Comparison of ENCODE assay signal across 20 cellular contexts in genomic region chr5:128962211-128962610, GRCh38. TPM values are rescaled to one million over a fixed set of nuclear protein-coding genes. Genes with fewer than 3 reads are reported as not detected.
DNase-seq lines count a peak whose midpoint lies in the region; ATAC-seq and TF ChIP-seq lines count a peak whose summit lies in the region.
"Had no signal": no experiment of that assay in that cellular context is flagged by ENCODE, and none has a peak within 500 bp of the region (broad histone marks: within the 10 kb centered on the region; RNA-seq: fewer than 3 reads in every experiment).

No MANE protein-coding gene starts in this region.

- H3K27me3 ChIP-seq in endodermal cell (ENCODE audit: control insufficient read depth, insufficient read depth, low read length, poor library complexity, severe bottlenecking) (peaks cover 29% of the 10 kb centered on the region), neural progenitor cell (peaks cover 41% of the 10 kb centered on the region)
- H3K27me3 ChIP-seq: BLaER1 had no signal

- H3K9ac ChIP-seq in endodermal cell (ENCODE audit: extremely low read depth, low read length, poor library complexity, severe bottlenecking) (no peak overlapping the region), neural progenitor cell (no peak overlapping the region)
- H3K9ac ChIP-seq: BLaER1 had no signal

- peaks cover 3% of the 10 kb centered on the region for H3K4me1 ChIP-seq in endodermal cell (ENCODE audit: control insufficient read depth, insufficient read depth, low read length)
- peaks cover 5% of the 10 kb centered on the region for H3K4me1 ChIP-seq in neural progenitor cell
- H3K4me1 ChIP-seq: BLaER1 had no signal

- peaks cover 22% of the 10 kb centered on the region for H3K9me3 Mint-ChIP-seq in WTC11
- peaks cover 16% of the 10 kb centered on the region for H3K9me3 Mint-ChIP-seq in endodermal cell
- H3K9me3 Mint-ChIP-seq in neural progenitor cell = peaks cover 17% of the 10 kb centered on the region

- no peak for ATAC-seq in WTC11
- no peak for ATAC-seq in HG02610 (IDR thresholded peaks at IDR 0.05; ENCODE audit: unreplicated experiment)
- ATAC-seq: GM12878, HCT116, HepG2 had no signal

- H3K36me3 Mint-ChIP-seq in WTC11 (peaks cover 8% of the 10 kb centered on the region; the same call in 1 of the 2 replicates), endodermal cell (ENCODE audit: low read depth) (no peaks in the 10 kb centered on the region), neural progenitor cell (no peaks in the 10 kb centered on the region)
- H3K36me3 Mint-ChIP-seq: CD14-positive monocyte, IgD-negative memory B cell had no signal

- H3K4me2 ChIP-seq in neural progenitor cell = no peak overlapping the region
- H3K4me2 ChIP-seq: BLaER1 had no signal

- H3K4me3 ChIP-seq in endodermal cell (ENCODE audit: low read length) (no peak overlapping the region), neural progenitor cell (no peak overlapping the region)
- H3K4me3 ChIP-seq: BLaER1, GM12878 had no signal

- H2AFZ ChIP-seq in neural progenitor cell (replicated peaks) = peak overlapping the region; percentile 90

- H3K79me2 ChIP-seq in neural progenitor cell (ENCODE audit: low read depth) = no peaks in the 10 kb centered on the region

- H3K4me3 Mint-ChIP-seq in WTC11 = no peak overlapping the region
- no peak overlapping the region for H3K4me3 Mint-ChIP-seq in endodermal cell
- no peak overlapping the region for H3K4me3 Mint-ChIP-seq in neural progenitor cell
- H3K4me3 Mint-ChIP-seq: CD14-positive monocyte; CD4-positive, alpha-beta memory T cell; HFFc6; IgD-negative memory B cell had no signal

- TF ChIP-seq CTCF in WTC11 (IDR thresholded peaks at IDR 0.05) (no peak), endodermal cell (conservative IDR thresholded peaks at IDR 0.05) (no peak), neural progenitor cell (IDR thresholded peaks at IDR 0.05) (no peak)

- H3K27ac Mint-ChIP-seq in WTC11 (no peak overlapping the region), endodermal cell (no peak overlapping the region), neural progenitor cell (no peak overlapping the region)
- H3K27ac Mint-ChIP-seq: CD4-positive, alpha-beta memory T cell; HFFc6; IgD-negative memory B cell had no signal

- H3K27ac ChIP-seq in endodermal cell (ENCODE audit: low read depth, low read length) = no peak overlapping the region
- no peak overlapping the region for H3K27ac ChIP-seq in neural progenitor cell
- H3K27ac ChIP-seq: BLaER1 had no signal

- H3K27me3 Mint-ChIP-seq in WTC11 (ENCODE audit: low read depth) (peaks cover 39% of the 10 kb centered on the region), endodermal cell (ENCODE audit: insufficient read depth) (peaks cover 66% of the 10 kb centered on the region), neural progenitor cell (ENCODE audit: insufficient read depth, low read depth) (peaks cover 8% of the 10 kb centered on the region)

- H3K36me3 ChIP-seq in endodermal cell (ENCODE audit: control insufficient read depth, insufficient read depth, low read length) = no peaks in the 10 kb centered on the region
- H3K36me3 ChIP-seq in neural progenitor cell = no peaks in the 10 kb centered on the region
- H3K36me3 ChIP-seq: BLaER1 had no signal

- CTCF ChIA-PET in WTC11 (lab: Charles Lee) = no interaction called here

- peaks cover 19% of the 10 kb centered on the region for H3K4me1 Mint-ChIP-seq in WTC11
- H3K4me1 Mint-ChIP-seq in endodermal cell = peaks cover 3% of the 10 kb centered on the region
- peaks cover 3% of the 10 kb centered on the region for H3K4me1 Mint-ChIP-seq in neural progenitor cell
- H3K4me1 Mint-ChIP-seq: CD4-positive, alpha-beta memory T cell; IgD-negative memory B cell had no signal

- 92 to 100% methylated on average over 1 to 6 of the region's 6 CpGs for WGBS in endodermal cell (ENCODE audit: insufficient coverage in 1 of 2, insufficient read length in 1 of 2), 2 experiments

- H3F3A ChIP-seq in neural progenitor cell (ENCODE audit: low read depth) = no peaks in the 10 kb centered on the region

- no peaks in the 10 kb centered on the region for H3K9me3 ChIP-seq in endodermal cell (ENCODE audit: control insufficient read depth, low read length)
- H3K9me3 ChIP-seq in neural progenitor cell (ENCODE audit: low read depth) = no peaks in the 10 kb centered on the region

- no peaks in the 10 kb centered on the region for H4K20me1 ChIP-seq in neural progenitor cell (ENCODE audit: low read depth)
- H4K20me1 ChIP-seq: BLaER1 had no signal

- DNase-seq in ELF-1 (ENCODE audit: low read depth, low spot score) = peak; percentile 36
- DNase-seq in WTC11 (ENCODE audit: low spot score) = peak; percentile 42
- peak; percentile 54 for DNase-seq in endodermal cell
- no peak for DNase-seq in neural progenitor cell (ENCODE audit: low spot score)
- DNase-seq in activated T-cell treated with anti-CD3 and anti-CD28 coated beads, Interleukin-2, amount 50 U/mL, for 1 hour = no peak
- no peak for DNase-seq in epidermal melanocyte (ENCODE audit: insufficient read length, low spot score)
- no peak for DNase-seq in NCI-H345 (lab: John Stamatoyannopoulos, UW)
- DNase-seq: 8988T; CD4-positive, alpha-beta memory T cell; DMS79 treated with DMSO at 0.1 percent for 48 hours; HFFc6 had no signal

- POLR2A ChIA-PET in WTC11 (lab: Charles Lee) = no interaction called here

TF ChIP-seq in WTC11, 78 proteins besides CTCF, POLR2A, EP300 and RAD21 (continues in another document):
- no peak for TF ChIP-seq ZSCAN18 (CRISPR knock-in tag; IDR thresholded peaks at IDR 0.05)
- TF ChIP-seq ZBTB43 (CRISPR knock-in tag; IDR thresholded peaks at IDR 0.05) = no peak
- TF ChIP-seq NR3C1 (CRISPR knock-in tag; conservative IDR thresholded peaks at IDR 0.05; ENCODE audit: low read depth) = no peak
- TF ChIP-seq E2F4 (CRISPR knock-in tag; IDR thresholded peaks at IDR 0.05; ENCODE audit: borderline replicate concordance, low read depth) = no peak
- no peak for TF ChIP-seq STAT6 (CRISPR knock-in tag; conservative IDR thresholded peaks at IDR 0.05; ENCODE audit: low read depth)
- no peak for TF ChIP-seq EMX1 (CRISPR knock-in tag; IDR thresholded peaks at IDR 0.05)

RNA-seq across cellular contexts. Expression of gene SLC27A6, which starts 3.1 kb away (rescaled TPM):
- total RNA-seq in WTC11 (2021) (3.6 to 4.0 TPM (median 3.9 TPM) in 3 replicates), endodermal cell (1 to 10 TPM; 3.3 to 7.2 TPM), neural progenitor cell (ENCODE audit: low replicate concordance) (1.9 and 7.4 TPM in 2 replicates)
- polyA plus RNA-seq in endodermal cell (2013, experiment 1 of 2) = 0.28 TPM
- 0.46 TPM for polyA plus RNA-seq in endodermal cell (2013, experiment 2 of 2)
- total RNA-seq: A673; CD4-positive, alpha-beta memory T cell; G401; GM12878; HepG2 had no signal
- polyA plus RNA-seq: CD14-positive monocyte; CD4-positive, alpha-beta memory T cell; GM12878; HepG2; IgD-negative memory B cell had no signal

Comparison
In these comparisons a context has a peak if more than half of its experiments do, and no peak if none do; other contexts are left out.
1. DNase-seq: peak in ELF-1 (single experiment), WTC11 (single experiment) and endodermal cell (single experiment); none in neural progenitor cell (single experiment), activated T-cell treated with anti-CD3 and anti-CD28 coated beads, Interleukin-2, amount 50 U/mL, for 1 hour (single experiment), epidermal melanocyte (single experiment) and NCI-H345 (single experiment).